In the genomic region with DNA sequence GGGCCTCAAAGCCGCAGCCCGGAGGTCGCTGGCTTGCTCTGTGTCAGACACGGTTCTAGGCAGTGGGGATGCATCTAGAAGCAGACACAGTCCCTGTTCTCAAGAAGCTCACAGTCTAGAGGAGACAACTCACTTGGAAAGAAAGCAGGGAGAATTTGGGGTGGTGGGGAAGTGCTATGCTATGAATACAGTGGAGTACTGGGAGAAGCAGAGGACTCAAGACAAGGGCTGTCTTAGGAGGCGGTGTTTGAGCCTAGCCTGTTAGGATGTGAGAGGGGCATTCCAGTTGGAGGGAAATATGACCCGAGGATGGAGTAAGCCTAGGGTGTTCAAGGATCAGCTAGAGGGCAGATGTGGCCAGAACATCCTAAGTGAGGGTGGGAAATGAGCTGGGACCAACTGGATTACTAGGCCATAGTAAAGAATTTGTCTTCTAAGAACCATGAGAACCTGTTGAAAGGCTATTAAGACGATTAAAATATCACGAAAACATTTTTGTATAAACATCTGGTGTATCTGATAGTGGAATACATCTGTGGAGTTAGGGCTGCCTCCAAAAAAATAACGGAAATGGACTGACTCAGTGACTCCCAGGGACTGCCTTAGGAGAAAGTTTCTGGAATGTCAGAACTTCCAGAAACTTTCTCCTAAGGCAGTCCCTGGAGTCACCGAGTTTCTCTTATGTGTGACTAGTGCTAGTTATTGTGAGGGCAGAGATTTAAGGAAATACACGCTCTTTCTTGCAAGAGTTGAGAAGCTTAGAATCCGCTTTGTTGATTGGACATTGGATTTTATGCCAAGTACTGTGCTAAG, we compare ENCODE assay signal across 1 cellular context.
TF ChIP-seq lines count a peak whose summit lies in the region.

No MANE protein-coding gene starts in this region.

TF ChIP-seq in GM23338, 12 proteins besides CTCF, POLR2A, EP300 and RAD21 (continued from another document):
- TF ChIP-seq, protein P1, sequence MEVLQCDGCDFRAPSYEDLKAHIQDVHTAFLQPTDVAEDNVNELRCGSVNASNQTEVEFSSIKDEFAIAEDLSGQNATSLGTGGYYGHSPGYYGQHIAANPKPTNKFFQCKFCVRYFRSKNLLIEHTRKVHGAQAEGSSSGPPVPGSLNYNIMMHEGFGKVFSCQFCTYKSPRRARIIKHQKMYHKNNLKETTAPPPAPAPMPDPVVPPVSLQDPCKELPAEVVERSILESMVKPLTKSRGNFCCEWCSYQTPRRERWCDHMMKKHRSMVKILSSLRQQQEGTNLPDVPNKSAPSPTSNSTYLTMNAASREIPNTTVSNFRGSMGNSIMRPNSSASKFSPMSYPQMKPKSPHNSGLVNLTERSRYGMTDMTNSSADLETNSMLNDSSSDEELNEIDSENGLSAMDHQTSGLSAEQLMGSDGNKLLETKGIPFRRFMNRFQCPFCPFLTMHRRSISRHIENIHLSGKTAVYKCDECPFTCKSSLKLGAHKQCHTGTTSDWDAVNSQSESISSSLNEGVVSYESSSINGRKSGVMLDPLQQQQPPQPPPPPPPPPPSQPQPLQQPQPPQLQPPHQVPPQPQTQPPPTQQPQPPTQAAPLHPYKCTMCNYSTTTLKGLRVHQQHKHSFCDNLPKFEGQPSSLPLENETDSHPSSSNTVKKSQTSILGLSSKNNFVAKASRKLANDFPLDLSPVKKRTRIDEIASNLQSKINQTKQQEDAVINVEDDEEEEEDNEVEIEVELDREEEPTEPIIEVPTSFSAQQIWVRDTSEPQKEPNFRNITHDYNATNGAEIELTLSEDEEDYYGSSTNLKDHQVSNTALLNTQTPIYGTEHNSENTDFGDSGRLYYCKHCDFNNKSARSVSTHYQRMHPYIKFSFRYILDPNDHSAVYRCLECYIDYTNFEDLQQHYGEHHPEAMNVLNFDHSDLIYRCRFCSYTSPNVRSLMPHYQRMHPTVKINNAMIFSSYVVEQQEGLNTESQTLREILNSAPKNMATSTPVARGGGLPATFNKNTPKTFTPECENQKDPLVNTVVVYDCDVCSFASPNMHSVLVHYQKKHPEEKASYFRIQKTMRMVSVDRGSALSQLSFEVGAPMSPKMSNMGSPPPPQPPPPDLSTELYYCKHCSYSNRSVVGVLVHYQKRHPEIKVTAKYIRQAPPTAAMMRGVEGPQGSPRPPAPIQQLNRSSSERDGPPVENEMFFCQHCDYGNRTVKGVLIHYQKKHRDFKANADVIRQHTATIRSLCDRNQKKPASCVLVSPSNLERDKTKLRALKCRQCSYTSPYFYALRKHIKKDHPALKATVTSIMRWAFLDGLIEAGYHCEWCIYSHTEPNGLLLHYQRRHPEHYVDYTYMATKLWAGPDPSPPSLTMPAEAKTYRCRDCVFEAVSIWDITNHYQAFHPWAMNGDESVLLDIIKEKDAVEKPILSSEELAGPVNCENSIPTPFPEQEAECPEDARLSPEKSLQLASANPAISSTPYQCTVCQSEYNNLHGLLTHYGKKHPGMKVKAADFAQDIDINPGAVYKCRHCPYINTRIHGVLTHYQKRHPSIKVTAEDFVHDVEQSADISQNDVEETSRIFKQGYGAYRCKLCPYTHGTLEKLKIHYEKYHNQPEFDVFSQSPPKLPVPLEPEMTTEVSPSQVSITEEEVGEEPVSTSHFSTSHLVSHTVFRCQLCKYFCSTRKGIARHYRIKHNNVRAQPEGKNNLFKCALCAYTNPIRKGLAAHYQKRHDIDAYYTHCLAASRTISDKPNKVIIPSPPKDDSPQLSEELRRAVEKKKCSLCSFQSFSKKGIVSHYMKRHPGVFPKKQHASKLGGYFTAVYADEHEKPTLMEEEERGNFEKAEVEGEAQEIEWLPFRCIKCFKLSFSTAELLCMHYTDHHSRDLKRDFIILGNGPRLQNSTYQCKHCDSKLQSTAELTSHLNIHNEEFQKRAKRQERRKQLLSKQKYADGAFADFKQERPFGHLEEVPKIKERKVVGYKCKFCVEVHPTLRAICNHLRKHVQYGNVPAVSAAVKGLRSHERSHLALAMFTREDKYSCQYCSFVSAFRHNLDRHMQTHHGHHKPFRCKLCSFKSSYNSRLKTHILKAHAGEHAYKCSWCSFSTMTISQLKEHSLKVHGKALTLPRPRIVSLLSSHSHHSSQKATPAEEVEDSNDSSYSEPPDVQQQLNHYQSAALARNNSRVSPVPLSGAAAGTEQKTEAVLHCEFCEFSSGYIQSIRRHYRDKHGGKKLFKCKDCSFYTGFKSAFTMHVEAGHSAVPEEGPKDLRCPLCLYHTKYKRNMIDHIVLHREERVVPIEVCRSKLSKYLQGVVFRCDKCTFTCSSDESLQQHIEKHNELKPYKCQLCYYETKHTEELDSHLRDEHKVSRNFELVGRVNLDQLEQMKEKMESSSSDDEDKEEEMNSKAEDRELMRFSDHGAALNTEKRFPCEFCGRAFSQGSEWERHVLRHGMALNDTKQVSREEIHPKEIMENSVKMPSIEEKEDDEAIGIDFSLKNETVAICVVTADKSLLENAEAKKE (CRISPR knock-in tag; IDR thresholded peaks at IDR 0.05) = no peak
- TF ChIP-seq ZNF114 (CRISPR knock-in tag; IDR thresholded peaks at IDR 0.05) = no peak
- TF ChIP-seq, protein P2, sequence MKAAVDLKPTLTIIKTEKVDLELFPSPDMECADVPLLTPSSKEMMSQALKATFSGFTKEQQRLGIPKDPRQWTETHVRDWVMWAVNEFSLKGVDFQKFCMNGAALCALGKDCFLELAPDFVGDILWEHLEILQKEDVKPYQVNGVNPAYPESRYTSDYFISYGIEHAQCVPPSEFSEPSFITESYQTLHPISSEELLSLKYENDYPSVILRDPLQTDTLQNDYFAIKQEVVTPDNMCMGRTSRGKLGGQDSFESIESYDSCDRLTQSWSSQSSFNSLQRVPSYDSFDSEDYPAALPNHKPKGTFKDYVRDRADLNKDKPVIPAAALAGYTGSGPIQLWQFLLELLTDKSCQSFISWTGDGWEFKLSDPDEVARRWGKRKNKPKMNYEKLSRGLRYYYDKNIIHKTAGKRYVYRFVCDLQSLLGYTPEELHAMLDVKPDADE (IDR thresholded peaks at IDR 0.05) = no peak
- TF ChIP-seq EZH2 (IDR thresholded peaks at IDR 0.05; ENCODE audit: low read depth, unreplicated experiment) = no peak
- no peak for TF ChIP-seq NANOG (IDR thresholded peaks at IDR 0.05; ENCODE audit: borderline replicate concordance)
- TF ChIP-seq ZNF331 (CRISPR knock-in tag; IDR thresholded peaks at IDR 0.05; ENCODE audit: low read depth) = no peak
